Comparison of ENCODE assay signal across 9 cellular contexts in genomic region chr20:44056010-44056698, GRCh38.
DNase-seq lines count a peak whose midpoint lies in the region; ATAC-seq and TF ChIP-seq lines count a peak whose summit lies in the region.
"Had no signal": no experiment of that assay in that cellular context is flagged by ENCODE, and none has a peak within 500 bp of the region (broad histone marks: within the 10 kb centered on the region; RNA-seq: fewer than 3 reads in every experiment).

No MANE protein-coding gene starts in this region.

- no peak for DNase-seq in AG04450 (ENCODE audit: low read depth, low spot score)
- DNase-seq in H7 = peak; percentile 79
- DNase-seq in SK-N-DZ (ENCODE audit: low spot score) = peak; percentile 48
- no peak for DNase-seq in lower lobe of right lung
- DNase-seq in type B pancreatic cell (ENCODE audit: extremely low spot score, unreplicated experiment) = peak; percentile 58

- H3K27me3 Mint-ChIP-seq in brain = peaks cover 4% of the 10 kb centered on the region
- peaks cover 10% of the 10 kb centered on the region for H3K27me3 Mint-ChIP-seq in type B pancreatic cell

- no peaks in the 10 kb centered on the region for H3K27me3 ChIP-seq in AG04450 (ENCODE audit: control insufficient read depth, insufficient read depth, low read length)
- H3K27me3 ChIP-seq in H7 (ENCODE audit: control insufficient read depth, insufficient read depth, low read length) = no peaks in the 10 kb centered on the region
- H3K27me3 ChIP-seq in lower lobe of right lung (ENCODE audit: low read depth) = no peaks in the 10 kb centered on the region

- H3K4me1 Mint-ChIP-seq in brain (no peaks in the 10 kb centered on the region), type B pancreatic cell (ENCODE audit: unreplicated experiment) (no peaks in the 10 kb centered on the region)

- POLR2A ChIA-PET in AG04450 (lab: Yijun Ruan, JAX) = no interaction called here

- ATAC-seq in lower lobe of right lung = peak in 1 of 2 donors; percentile 30
- no peak for ATAC-seq in HG03045 (IDR thresholded peaks at IDR 0.05; ENCODE audit: unreplicated experiment)
- no peak for ATAC-seq in GM18873 (IDR thresholded peaks at IDR 0.05; ENCODE audit: low FRiP score, unreplicated experiment)

- no peak overlapping the region for H3K4me3 Mint-ChIP-seq in brain
- no peak overlapping the region for H3K4me3 Mint-ChIP-seq in type B pancreatic cell

- H3K9me3 Mint-ChIP-seq in brain = peaks cover 5 to 30% (median 15%) of the 10 kb centered on the region in 5 experiments
- H3K9me3 Mint-ChIP-seq in type B pancreatic cell = no peaks in the 10 kb centered on the region

- H3K36me3 ChIP-seq in H7 (replicated peaks; ENCODE audit: control insufficient read depth, insufficient read depth, low read length) (no peaks in the 10 kb centered on the region), lower lobe of right lung (peaks cover 14% of the 10 kb centered on the region)
- H3K36me3 ChIP-seq: suprapubic skin had no signal

- H3K36me3 Mint-ChIP-seq in brain = peaks cover 23% of the 10 kb centered on the region
- no peaks in the 10 kb centered on the region for H3K36me3 Mint-ChIP-seq in type B pancreatic cell

- H3K27ac ChIP-seq in AG04450 (ENCODE audit: low read depth, low read length) (no peak overlapping the region), lower lobe of right lung (no peak overlapping the region)
- H3K27ac ChIP-seq: suprapubic skin had no signal

- CTCF ChIA-PET in AG04450 (lab: Charles Lee) = interaction anchor here (3.6 kb wide), 1 partner anchor 24 kb away, joined by 14 read pairs; no protein-coding TSS in a partner anchor

- H3K9me3 ChIP-seq in AG04450 (ENCODE audit: control insufficient read depth, insufficient read depth, low read length) (peaks cover 12% of the 10 kb centered on the region), lower lobe of right lung (no peaks in the 10 kb centered on the region)
- H3K9me3 ChIP-seq: suprapubic skin had no signal

- TF ChIP-seq CTCF in AG04450 (IDR thresholded peaks at IDR 0.05; ENCODE audit: low read depth, low read length) (peak; percentile 35), brain (conservative IDR thresholded peaks at IDR 0.05) (peak; percentile 59 to 73), lower lobe of right lung (IDR thresholded peaks at IDR 0.05) (peak; percentile 32), type B pancreatic cell (conservative IDR thresholded peaks at IDR 0.05) (peak; percentile 65)

- H3K27ac Mint-ChIP-seq in brain (no peak overlapping the region), type B pancreatic cell (no peak overlapping the region)

- intact Hi-C loops in lower lobe of right lung (cut with DNase I) = no loop called here

- H3K4me3 ChIP-seq in AG04450 (ENCODE audit: low read depth, low read length) = no peak overlapping the region
- no peak overlapping the region for H3K4me3 ChIP-seq in H7 (ENCODE audit: insufficient read depth, low read depth, low read length)
- no peak overlapping the region for H3K4me3 ChIP-seq in lower lobe of right lung
- H3K4me3 ChIP-seq: suprapubic skin had no signal

- no peaks in the 10 kb centered on the region for H3K4me1 ChIP-seq in lower lobe of right lung
- H3K4me1 ChIP-seq: suprapubic skin had no signal

Comparison
In these comparisons a context has a peak if more than half of its experiments do, and no peak if none do; other contexts are left out.
1. DNase-seq: peak in H7 (single experiment), SK-N-DZ (single experiment) and type B pancreatic cell (single experiment); none in AG04450 (single experiment) and lower lobe of right lung (single experiment).
2. Peak in every context shown above with its lines, with median percentiles within 50 percentile points of each other: CTCF ChIP-seq.